8 cellular contexts compared by ENCODE assay signal in the genomic region with DNA sequence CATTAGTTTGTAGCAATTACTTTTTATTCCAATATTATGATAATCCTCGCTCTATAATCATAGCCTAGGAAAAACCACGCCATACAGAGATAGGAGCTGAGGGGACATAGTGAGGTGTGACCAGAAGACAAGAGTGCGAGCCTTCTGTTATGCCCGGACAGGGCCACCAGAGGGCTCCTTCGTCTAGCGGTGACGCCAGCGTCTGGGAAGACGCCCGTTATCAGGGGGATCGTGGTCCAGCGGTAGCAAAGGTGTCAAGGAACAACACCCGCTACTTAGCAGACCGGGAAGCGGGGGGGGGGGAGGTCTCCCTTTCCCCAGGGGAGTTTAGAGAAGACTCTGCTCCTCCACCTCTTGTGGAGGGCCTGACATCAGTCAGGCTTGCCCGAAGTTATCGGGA. TPM values are rescaled to one million over a fixed set of nuclear protein-coding genes. Genes with fewer than 3 reads are reported as not detected.
DNase-seq lines count a peak whose midpoint lies in the region; ATAC-seq and TF ChIP-seq lines count a peak whose summit lies in the region.
"Not testable (repeated sequence)": the region's sequence is repeated elsewhere in the genome, so short reads cannot be mapped to it uniquely, and the experiment has no call there.

No MANE protein-coding gene starts in this region.

- H2AFZ ChIP-seq in Karpas-422 (ENCODE audit: low read length) = not testable (repeated sequence)

- not testable (repeated sequence) for H3K9ac ChIP-seq in Karpas-422 (ENCODE audit: low read length)

- H3K27ac Mint-ChIP-seq in CD4-positive, CD25-positive, alpha-beta regulatory T cell = peak overlapping the region in 1 of 3 donors; percentile 55
- not testable (repeated sequence) for H3K27ac Mint-ChIP-seq in activated T-helper 1 cell treated with anti-CD3 and anti-CD28 coated beads, Interleukin-12 subunit alpha, Interleukin-12 subunit beta, Interleukin-2, Interleukin-4 antibody, amounts not matched to agents 30 ng/mL and 10 ng/mL and 1 ng/mL, durations not matched to agents 14 hours and 24 hours and 36 hours; immature natural killer cell; stimulated activated memory B cell treated with anti-CD40 and anti-IgM and Interleukin-4, amounts not matched to agents 10 μg/mL and 1 μg/mL and 100 μg/mL, for 72 hours

- H3K36me3 Mint-ChIP-seq in CD4-positive, CD25-positive, alpha-beta regulatory T cell; activated T-helper 1 cell treated with anti-CD3 and anti-CD28 coated beads, Interleukin-12 subunit alpha, Interleukin-12 subunit beta, Interleukin-2, Interleukin-4 antibody, amounts not matched to agents 30 ng/mL and 10 ng/mL and 1 ng/mL, durations not matched to agents 14 hours and 24 hours and 36 hours (ENCODE audit: low read depth); immature natural killer cell; stimulated activated memory B cell treated with anti-CD40 and anti-IgM and Interleukin-4, amounts not matched to agents 10 μg/mL and 1 μg/mL and 100 μg/mL, for 72 hours: not testable (repeated sequence)

- not testable (repeated sequence) for H3K27me3 ChIP-seq in CD4-positive, CD25-positive, alpha-beta regulatory T cell (ENCODE audit: control insufficient read depth, insufficient read depth, low read length); Karpas-422 (ENCODE audit: low read length)

- H3K4me1 ChIP-seq in CD4-positive, CD25-positive, alpha-beta regulatory T cell (ENCODE audit: control insufficient read depth, insufficient read depth, low read length, poor library complexity, severe bottlenecking); Karpas-422 (ENCODE audit: low read length): not testable (repeated sequence)

- peak overlapping the region in 2 of 4 donors; percentile 59 to 73 for H3K4me3 Mint-ChIP-seq in CD4-positive, CD25-positive, alpha-beta regulatory T cell
- not testable (repeated sequence) for H3K4me3 Mint-ChIP-seq in activated T-helper 1 cell treated with anti-CD3 and anti-CD28 coated beads, Interleukin-12 subunit alpha, Interleukin-12 subunit beta, Interleukin-2, Interleukin-4 antibody, amounts not matched to agents 30 ng/mL and 10 ng/mL and 1 ng/mL, durations not matched to agents 14 hours and 24 hours and 36 hours
- H3K4me3 Mint-ChIP-seq in immature natural killer cell = peak overlapping the region in 3 of 5 donors; percentile 38 to 60 (median 59)
- peak overlapping the region; percentile 32 for H3K4me3 Mint-ChIP-seq in stimulated activated memory B cell treated with anti-CD40 and anti-IgM and Interleukin-4, amounts not matched to agents 10 μg/mL and 1 μg/mL and 100 μg/mL, for 72 hours

- H3K9me3 ChIP-seq in CD4-positive, CD25-positive, alpha-beta regulatory T cell (ENCODE audit: control insufficient read depth in 2 of 2, low read length in 2 of 2); Karpas-422 (ENCODE audit: low read length): not testable (repeated sequence)

- not testable (repeated sequence) for H3K27me3 Mint-ChIP-seq in CD4-positive, CD25-positive, alpha-beta regulatory T cell; activated T-helper 1 cell treated with anti-CD3 and anti-CD28 coated beads, Interleukin-12 subunit alpha, Interleukin-12 subunit beta, Interleukin-2, Interleukin-4 antibody, amounts not matched to agents 30 ng/mL and 10 ng/mL and 1 ng/mL, durations not matched to agents 14 hours and 24 hours and 36 hours (ENCODE audit: insufficient read depth); immature natural killer cell (ENCODE audit: low read depth in 3 of 3); stimulated activated memory B cell treated with anti-CD40 and anti-IgM and Interleukin-4, amounts not matched to agents 10 μg/mL and 1 μg/mL and 100 μg/mL, for 72 hours

- not testable (repeated sequence) for H3K9me3 Mint-ChIP-seq in CD4-positive, CD25-positive, alpha-beta regulatory T cell; activated T-helper 1 cell treated with anti-CD3 and anti-CD28 coated beads, Interleukin-12 subunit alpha, Interleukin-12 subunit beta, Interleukin-2, Interleukin-4 antibody, amounts not matched to agents 30 ng/mL and 10 ng/mL and 1 ng/mL, durations not matched to agents 14 hours and 24 hours and 36 hours; immature natural killer cell; stimulated activated memory B cell treated with anti-CD40 and anti-IgM and Interleukin-4, amounts not matched to agents 10 μg/mL and 1 μg/mL and 100 μg/mL, for 72 hours

- not testable (repeated sequence) for H3K9me2 ChIP-seq in Karpas-422 (replicated peaks; ENCODE audit: insufficient read depth, low read length)

- not testable (repeated sequence) for H3K4me1 Mint-ChIP-seq in CD4-positive, CD25-positive, alpha-beta regulatory T cell; activated T-helper 1 cell treated with anti-CD3 and anti-CD28 coated beads, Interleukin-12 subunit alpha, Interleukin-12 subunit beta, Interleukin-2, Interleukin-4 antibody, amounts not matched to agents 30 ng/mL and 10 ng/mL and 1 ng/mL, durations not matched to agents 14 hours and 24 hours and 36 hours (ENCODE audit: low read depth); immature natural killer cell; stimulated activated memory B cell treated with anti-CD40 and anti-IgM and Interleukin-4, amounts not matched to agents 10 μg/mL and 1 μg/mL and 100 μg/mL, for 72 hours

- H3K4me3 ChIP-seq in CD4-positive, CD25-positive, alpha-beta regulatory T cell (ENCODE audit: low read depth, low read length); Karpas-422 (ENCODE audit: low read length): not testable (repeated sequence)
- H3K4me3 ChIP-seq in coronary artery = peak overlapping the region; percentile 59

- H4K20me1 ChIP-seq in Karpas-422 (ENCODE audit: insufficient read depth, low read depth, low read length) = not testable (repeated sequence)

- TF ChIP-seq CTCF in coronary artery (IDR thresholded peaks at IDR 0.05) = not testable (repeated sequence)

- not testable (repeated sequence) for H3K36me3 ChIP-seq in CD4-positive, CD25-positive, alpha-beta regulatory T cell (ENCODE audit: control insufficient read depth, insufficient read depth, low read length); Karpas-422 (ENCODE audit: insufficient read depth, low read length)

- H3K27ac ChIP-seq in CD4-positive, CD25-positive, alpha-beta regulatory T cell (ENCODE audit: insufficient read depth, low read length, poor library complexity, severe bottlenecking); Karpas-422 (ENCODE audit: low read length); coronary artery: not testable (repeated sequence)

- not testable (repeated sequence) for H3K4me2 ChIP-seq in Karpas-422 (ENCODE audit: low read depth, low read length, poor library complexity, severe bottlenecking)

- peak; percentile 23 to 46 (median 43) for DNase-seq in CD4-positive, CD25-positive, alpha-beta regulatory T cell
- DNase-seq in Karpas-422 (peak; percentile 59), T-helper 2 cell (peak in 4 of 5 experiments; percentile 10 to 51 (median 26)), coronary artery (ENCODE audit: low spot score) (peak; percentile 77), immature natural killer cell (peak in 2 of 3 donors; percentile 45 to 49), posterior vena cava (ENCODE audit: low spot score) (peak; percentile 85)
- DNase-seq in activated T-helper 1 cell treated with anti-CD3 and anti-CD28 coated beads, Interleukin-12 subunit alpha, Interleukin-12 subunit beta, Interleukin-2, Interleukin-4 antibody, amounts not matched to agents 30 ng/mL and 10 ng/mL and 1 ng/mL, durations not matched to agents 14 hours and 24 hours and 36 hours (ENCODE audit: low spot score) = peak; percentile 51

- not testable (repeated sequence) for H3K79me2 ChIP-seq in Karpas-422 (ENCODE audit: low read length)

- not testable (repeated sequence) for ATAC-seq in CD4-positive, CD25-positive, alpha-beta regulatory T cell (ENCODE audit: low read depth in 2 of 2); stimulated activated memory B cell treated with anti-CD40 and anti-IgM and Interleukin-4, amounts not matched to agents 10 μg/mL and 1 μg/mL and 100 μg/mL, for 72 hours

- intact Hi-C loops in activated T-helper 1 cell treated with anti-CD3 and anti-CD28 coated beads, Interleukin-12 subunit alpha, Interleukin-12 subunit beta, Interleukin-2, Interleukin-4 antibody, amounts not matched to agents 30 ng/mL and 10 ng/mL and 1 ng/mL, durations not matched to agents 14 hours and 24 hours and 36 hours (cut with micrococcal nuclease); posterior vena cava (cut with DNase I): not testable (repeated sequence)

RNA-seq across cellular contexts. Expression of gene GLS2, which starts 8.7 kb away (rescaled TPM):
- 1.3 TPM for total RNA-seq in CD4-positive, CD25-positive, alpha-beta regulatory T cell
- polyA plus RNA-seq in CD4-positive, CD25-positive, alpha-beta regulatory T cell = 1 to 10 TPM in 2 of 4 donors, under 1 TPM in 2; 0.64 to 3.9 (median 2.3) TPM
- total RNA-seq in Karpas-422 (2014; rRNA removed; shearing (Covaris generic); ENCODE audit: low replicate concordance) = not detected in 2 replicates
- total RNA-seq in activated T-helper 1 cell treated with anti-CD3 and anti-CD28 coated beads, Interleukin-12 subunit alpha, Interleukin-12 subunit beta, Interleukin-2, Interleukin-4 antibody, amounts not matched to agents 30 ng/mL and 10 ng/mL and 1 ng/mL, durations not matched to agents 14 hours and 24 hours and 36 hours = 1.5 and 2.6 TPM in 2 replicates
- polyA plus RNA-seq in immature natural killer cell = 1 to 10 TPM in 2 of 3 donors, under 1 TPM in 1; 0.57 to 2.0 (median 1.2) TPM
- total RNA-seq in posterior vena cava = under 1 TPM; 0.24 to 0.69 TPM

RNA-seq across cellular contexts. Expression of gene RBMS2, which starts 24.9 kb away (rescaled TPM):
- 3.1 TPM for total RNA-seq in CD4-positive, CD25-positive, alpha-beta regulatory T cell
- under 1 TPM in 3 of 4 donors, not detected in 1; 0.14 to 0.41 (median 0.23) TPM for polyA plus RNA-seq in CD4-positive, CD25-positive, alpha-beta regulatory T cell
- total RNA-seq in Karpas-422 (2014; rRNA removed; shearing (Covaris generic); ENCODE audit: low replicate concordance) = 0.54 and 3.7 TPM in 2 replicates
- total RNA-seq in activated T-helper 1 cell treated with anti-CD3 and anti-CD28 coated beads, Interleukin-12 subunit alpha, Interleukin-12 subunit beta, Interleukin-2, Interleukin-4 antibody, amounts not matched to agents 30 ng/mL and 10 ng/mL and 1 ng/mL, durations not matched to agents 14 hours and 24 hours and 36 hours = 4.0 and 6.5 TPM in 2 replicates
- polyA plus RNA-seq in immature natural killer cell = 1 to 10 TPM; 1.1 to 1.3 (median 1.3) TPM
- total RNA-seq in posterior vena cava = 10 to 100 TPM; 57.2 to 60.5 TPM

RNA-seq across cellular contexts. Expression of gene SPRYD4, which starts 28.3 kb away (rescaled TPM):
- total RNA-seq in CD4-positive, CD25-positive, alpha-beta regulatory T cell = 5.3 TPM
- 1 to 10 TPM in 3 of 4 donors, under 1 TPM in 1; 0.64 to 2.0 (median 1.5) TPM for polyA plus RNA-seq in CD4-positive, CD25-positive, alpha-beta regulatory T cell
- 3.4 and 4.6 TPM in 2 replicates for total RNA-seq in Karpas-422 (2014; rRNA removed; shearing (Covaris generic); ENCODE audit: low replicate concordance)
- 5.0 and 5.5 TPM in 2 replicates for total RNA-seq in activated T-helper 1 cell treated with anti-CD3 and anti-CD28 coated beads, Interleukin-12 subunit alpha, Interleukin-12 subunit beta, Interleukin-2, Interleukin-4 antibody, amounts not matched to agents 30 ng/mL and 10 ng/mL and 1 ng/mL, durations not matched to agents 14 hours and 24 hours and 36 hours
- polyA plus RNA-seq in immature natural killer cell = 1 to 10 TPM in 2 of 3 donors, under 1 TPM in 1; 0.82 to 1.1 (median 1.1) TPM
- 1 to 10 TPM; 1.7 to 2.3 TPM for total RNA-seq in posterior vena cava

RNA-seq across cellular contexts. Expression of gene MIP, which starts 42.2 kb away (rescaled TPM):
- not detected for total RNA-seq in CD4-positive, CD25-positive, alpha-beta regulatory T cell
- under 1 TPM in 3 of 4 donors, not detected in 1; 0.07 to 0.24 (median 0.09) TPM for polyA plus RNA-seq in CD4-positive, CD25-positive, alpha-beta regulatory T cell
- not detected in 2 replicates for total RNA-seq in Karpas-422 (2014; rRNA removed; shearing (Covaris generic); ENCODE audit: low replicate concordance)
- total RNA-seq in activated T-helper 1 cell treated with anti-CD3 and anti-CD28 coated beads, Interleukin-12 subunit alpha, Interleukin-12 subunit beta, Interleukin-2, Interleukin-4 antibody, amounts not matched to agents 30 ng/mL and 10 ng/mL and 1 ng/mL, durations not matched to agents 14 hours and 24 hours and 36 hours = not detected in 2 replicates
- under 1 TPM in 2 of 3 donors, not detected in 1; 0.15 to 0.25 TPM for polyA plus RNA-seq in immature natural killer cell
- total RNA-seq in posterior vena cava = not detected

RNA-seq across cellular contexts. Expression of gene TIMELESS, which starts 47.5 kb away (rescaled TPM):
- 7.3 TPM for total RNA-seq in CD4-positive, CD25-positive, alpha-beta regulatory T cell
- 1 to 10 TPM; 2.8 to 6.3 (median 4.6) TPM for polyA plus RNA-seq in CD4-positive, CD25-positive, alpha-beta regulatory T cell
- total RNA-seq in Karpas-422 (2014; rRNA removed; shearing (Covaris generic); ENCODE audit: low replicate concordance) = 12.5 and 14.9 TPM in 2 replicates
- 44.9 and 45.8 TPM in 2 replicates for total RNA-seq in activated T-helper 1 cell treated with anti-CD3 and anti-CD28 coated beads, Interleukin-12 subunit alpha, Interleukin-12 subunit beta, Interleukin-2, Interleukin-4 antibody, amounts not matched to agents 30 ng/mL and 10 ng/mL and 1 ng/mL, durations not matched to agents 14 hours and 24 hours and 36 hours
- polyA plus RNA-seq in immature natural killer cell = 10 to 100 TPM in 1 of 3 donors, 1 to 10 TPM in 2; 3.5 to 11.3 (median 4.8) TPM
- 1 to 10 TPM; 4.4 TPM for total RNA-seq in posterior vena cava

Comparison
In these comparisons a context has a peak if more than half of its experiments do, and no peak if none do; other contexts are left out.
1. DNase-seq: peak in every context shown above with its lines; median percentile 85 in posterior vena cava; 77 in coronary artery; 59 in Karpas-422; 51 in activated T-helper 1 cell treated with anti-CD3 and anti-CD28 coated beads, Interleukin-12 subunit alpha, Interleukin-12 subunit beta, Interleukin-2, Interleukin-4 antibody, amounts not matched to agents 30 ng/mL and 10 ng/mL and 1 ng/mL, durations not matched to agents 14 hours and 24 hours and 36 hours; 47 in immature natural killer cell; 43 in CD4-positive, CD25-positive, alpha-beta regulatory T cell; 26 in T-helper 2 cell.